8 cellular contexts compared by ENCODE assay signal in the genomic region with DNA sequence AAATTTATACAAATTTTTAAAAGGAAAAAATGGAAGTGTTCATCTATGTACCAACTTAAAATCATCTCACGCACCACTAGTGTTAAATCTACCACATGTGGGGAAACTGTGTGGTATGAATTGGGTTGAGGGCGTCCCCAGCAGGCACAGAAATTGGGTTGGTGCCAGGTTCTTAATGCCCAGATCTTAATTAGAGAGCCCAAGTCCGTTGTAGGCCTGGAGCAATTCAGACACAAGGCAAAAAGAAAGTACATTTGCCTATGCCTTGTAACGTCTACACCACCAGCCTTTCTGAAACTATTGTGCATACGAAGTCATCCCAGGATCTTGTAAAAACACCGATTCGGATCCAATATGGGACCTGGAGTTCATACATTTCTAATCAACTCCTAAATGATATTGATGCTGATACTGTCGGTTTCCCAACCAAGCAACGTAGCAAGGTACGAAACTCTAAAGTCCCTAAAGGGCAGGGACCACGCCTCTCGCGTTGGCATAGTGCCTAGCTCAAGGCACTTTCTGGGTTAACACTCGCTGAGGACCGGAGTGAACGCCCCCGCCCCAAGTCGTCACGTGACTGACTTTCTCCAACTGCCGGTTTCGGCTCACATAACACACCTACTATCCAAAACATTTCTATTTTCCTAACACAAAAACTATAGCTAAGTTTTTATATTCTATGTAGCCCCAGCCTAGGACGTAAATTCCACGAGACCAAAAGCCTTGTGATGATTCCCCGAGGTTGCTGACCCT. TPM values are rescaled to one million over a fixed set of nuclear protein-coding genes. Genes with fewer than 3 reads are reported as not detected.
A peak's percentile ranks its signal among the peaks of the same experiment; 100 is the strongest.
DNase-seq lines count a peak whose midpoint lies in the region; ATAC-seq and TF ChIP-seq lines count a peak whose summit lies in the region.

No MANE protein-coding gene starts in this region.

- H3K27me3 Mint-ChIP-seq in activated naive CD4-positive, alpha-beta T cell treated with anti-CD3 and anti-CD28 coated beads for 36 hours (ENCODE audit: low read depth): no peaks in the 10 kb centered on the region

- H3K4me1 Mint-ChIP-seq in activated naive CD4-positive, alpha-beta T cell treated with anti-CD3 and anti-CD28 coated beads for 36 hours (ENCODE audit: low read depth): peaks cover 53% of the 10 kb centered on the region

- H3K4me2 ChIP-seq in osteoblast (ENCODE audit: insufficient read depth, low read length): peak overlapping the region; percentile 93

- H3K27ac Mint-ChIP-seq in activated naive CD4-positive, alpha-beta T cell treated with anti-CD3 and anti-CD28 coated beads for 36 hours: peak overlapping the region; percentile 97

- H3K4me1 ChIP-seq in SJCRH30: no peaks in the 10 kb centered on the region
- H3K4me1 ChIP-seq in osteoblast (ENCODE audit: insufficient read depth, low read length): peaks cover 16% of the 10 kb centered on the region
- H3K4me1 ChIP-seq in thymus (ENCODE audit: control insufficient read depth, insufficient read depth, low read length): peaks cover 13% of the 10 kb centered on the region

- ATAC-seq in GM21528 (IDR thresholded peaks at IDR 0.05; ENCODE audit: low FRiP score, unreplicated experiment): peak; percentile 49

- H3K27ac ChIP-seq in SJCRH30 (peak overlapping the region; percentile 96), osteoblast (ENCODE audit: low read depth, low read length) (peak overlapping the region; percentile 99), thymus (ENCODE audit: low read depth) (peak overlapping the region; percentile 83)

- 5% methylated on average over 24 of the region's 24 CpGs for WGBS in thymus

- peak overlapping the region; percentile 91 for H3K4me3 ChIP-seq in Jurkat, Clone E6-1 (ENCODE audit: low read length)
- H3K4me3 ChIP-seq in SJCRH30 (peak overlapping the region; percentile 79), osteoblast (ENCODE audit: insufficient read depth, low read length) (peak overlapping the region; percentile 89), thymus (ENCODE audit: low read length) (peak overlapping the region; percentile 82)

- peak overlapping the region; percentile 100 for H2AFZ ChIP-seq in osteoblast (ENCODE audit: low read length)

- H3K27me3 ChIP-seq in SJCRH30 (no peaks in the 10 kb centered on the region), osteoblast (ENCODE audit: insufficient read depth, low read length) (no peaks in the 10 kb centered on the region), thymus (ENCODE audit: control insufficient read depth, insufficient read depth) (no peaks in the 10 kb centered on the region)

- peak overlapping the region; percentile 95 for H3K4me3 Mint-ChIP-seq in activated naive CD4-positive, alpha-beta T cell treated with anti-CD3 and anti-CD28 coated beads for 36 hours

- H3K9me3 Mint-ChIP-seq in activated naive CD4-positive, alpha-beta T cell treated with anti-CD3 and anti-CD28 coated beads for 36 hours: no peaks in the 10 kb centered on the region

- peaks cover 61% of the 10 kb centered on the region for H3K79me2 ChIP-seq in osteoblast (ENCODE audit: insufficient read depth, low read length)

- CTCF ChIA-PET in activated naive CD4-positive, alpha-beta T cell treated with anti-CD3 and anti-CD28 coated beads for 36 hours (lab: Charles Lee): interaction anchor here (1.7 kb wide), 1 partner anchor 237 kb away, joined by 6 read pairs; no protein-coding TSS in a partner anchor

- peaks cover 8% of the 10 kb centered on the region for H3K36me3 Mint-ChIP-seq in activated naive CD4-positive, alpha-beta T cell treated with anti-CD3 and anti-CD28 coated beads for 36 hours (ENCODE audit: low read depth)

- no peak for TF ChIP-seq CTCF in osteoblast (IDR thresholded peaks at IDR 0.05; ENCODE audit: extremely low read depth, low read depth, low read length)

- H3K36me3 ChIP-seq in SJCRH30 (no peaks in the 10 kb centered on the region; the same call in 1 of the 2 replicates), osteoblast (ENCODE audit: insufficient read depth, low read length) (peaks cover 3% of the 10 kb centered on the region), thymus (ENCODE audit: control insufficient read depth, insufficient read depth) (peaks cover 6% of the 10 kb centered on the region)

- H3K9me3 ChIP-seq in SJCRH30 (replicated peaks) (no peaks in the 10 kb centered on the region), osteoblast (ENCODE audit: low read depth, low read length) (no peaks in the 10 kb centered on the region), thymus (ENCODE audit: control insufficient read depth) (no peaks in the 10 kb centered on the region)

- peaks cover 13% of the 10 kb centered on the region for H4K20me1 ChIP-seq in osteoblast (ENCODE audit: insufficient read depth, low read length)

- intact Hi-C loops in activated naive CD4-positive, alpha-beta T cell treated with anti-CD3 and anti-CD28 coated beads for 36 hours (cut with micrococcal nuclease): loop anchor here (1.0 to 5.0 kb wide), 5 partner anchors 55 to 420 kb away; a partner anchor contains a TSS

- peak; percentile 89 for DNase-seq in DMS 273 (lab: John Stamatoyannopoulos, UW; ENCODE audit: unreplicated experiment)
- DNase-seq in Jurkat, Clone E6-1 (ENCODE audit: low read depth, low spot score): peak; percentile 78
- peak; percentile 64 to 80 for DNase-seq in SJCRH30
- peak; percentile 78 for DNase-seq in activated naive CD4-positive, alpha-beta T cell treated with anti-CD3 and anti-CD28 coated beads for 36 hours
- peak; percentile 67 for DNase-seq in globus pallidus (ENCODE audit: low spot score)
- DNase-seq in osteoblast (ENCODE audit: insufficient read length, low spot score, missing footprints): no peak

RNA-seq across cellular contexts. Expression of a gene that starts 0.9 kb away (rescaled TPM):
- polyA plus RNA-seq in Jurkat, Clone E6-1 (2012; ENCODE audit: insufficient read depth, insufficient read length): 315 TPM
- total RNA-seq in SJCRH30 (2014; rRNA removed; shearing (Covaris generic)): 166 and 169 TPM in 2 replicates
- total RNA-seq in activated naive CD4-positive, alpha-beta T cell treated with anti-CD3 and anti-CD28 coated beads for 36 hours: 100 to 1,000 TPM; 356 to 378 TPM
- total RNA-seq in osteoblast: 157 and 166 TPM in 2 replicates
- 146 TPM for polyA plus RNA-seq in thymus

RNA-seq across cellular contexts. Expression of a gene that starts 48.7 kb away (rescaled TPM):
- not detected for polyA plus RNA-seq in Jurkat, Clone E6-1 (2012; ENCODE audit: insufficient read depth, insufficient read length)
- total RNA-seq in SJCRH30 (2014; rRNA removed; shearing (Covaris generic)): not detected in 2 replicates
- total RNA-seq in activated naive CD4-positive, alpha-beta T cell treated with anti-CD3 and anti-CD28 coated beads for 36 hours: not detected
- total RNA-seq in osteoblast: not detected in 2 replicates
- polyA plus RNA-seq in thymus: not detected

RNA-seq across cellular contexts. Expression of a gene that starts 55.7 kb away (rescaled TPM):
- polyA plus RNA-seq in Jurkat, Clone E6-1 (2012; ENCODE audit: insufficient read depth, insufficient read length): 5.1 TPM
- 12.1 and 12.5 TPM in 2 replicates for total RNA-seq in SJCRH30 (2014; rRNA removed; shearing (Covaris generic))
- 1 to 10 TPM; 6.5 to 6.7 TPM for total RNA-seq in activated naive CD4-positive, alpha-beta T cell treated with anti-CD3 and anti-CD28 coated beads for 36 hours
- total RNA-seq in osteoblast: 15.2 and 15.9 TPM in 2 replicates
- 15.1 TPM for polyA plus RNA-seq in thymus
